17 cellular contexts compared by ENCODE assay signal in the genomic region with DNA sequence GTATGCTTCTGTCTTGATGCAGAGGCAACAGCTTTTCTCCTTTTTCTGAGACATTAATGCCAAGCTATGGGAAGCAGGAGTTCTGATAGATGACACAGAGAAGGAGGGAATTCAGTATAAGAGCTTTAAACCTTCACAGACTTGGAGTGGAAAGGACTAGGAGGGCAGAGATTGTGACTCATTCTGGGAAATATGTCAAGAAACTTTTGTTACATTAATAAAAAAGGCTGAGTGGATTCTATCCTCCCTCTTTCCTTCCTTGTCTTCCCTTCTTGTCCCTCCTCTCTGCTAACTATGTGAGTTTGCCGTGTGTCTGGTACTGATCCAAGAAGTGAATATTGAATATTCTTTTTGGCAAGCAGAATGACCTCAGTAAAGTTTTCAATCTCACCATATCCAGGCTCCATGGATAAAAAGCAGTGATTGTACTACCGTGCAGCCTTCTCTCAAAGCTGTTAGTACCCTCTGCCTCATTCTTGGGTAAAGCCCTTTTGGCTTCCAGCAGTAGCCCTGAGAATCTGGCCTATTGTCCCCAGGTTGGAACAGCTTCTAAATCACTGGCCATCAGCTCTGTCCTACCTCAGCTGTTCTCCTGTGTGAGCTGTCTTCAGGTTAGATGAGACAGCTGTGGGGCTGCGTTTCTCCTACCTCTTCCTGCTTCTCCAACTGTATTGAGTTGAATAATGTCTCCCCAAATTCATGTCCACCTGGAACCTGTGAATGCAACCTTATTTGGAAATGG.
A peak's percentile ranks its signal among the peaks of the same experiment; 100 is the strongest.
DNase-seq lines count a peak whose midpoint lies in the region; ATAC-seq and TF ChIP-seq lines count a peak whose summit lies in the region.
"Had no signal": no experiment of that assay in that cellular context is flagged by ENCODE, and none has a peak within 500 bp of the region (broad histone marks: within the 10 kb centered on the region; RNA-seq: fewer than 3 reads in every experiment).

No MANE protein-coding gene starts in this region.

- H3K4me3 Mint-ChIP-seq in activated CD8-positive, alpha-beta T cell treated with anti-CD3 and anti-CD28 coated beads for 36 hours = no peak overlapping the region
- H3K4me3 Mint-ChIP-seq: activated CD4-positive, alpha-beta T cell treated with anti-CD3 and anti-CD28 coated beads for 36 hours; activated T-cell treated with anti-CD3 and anti-CD28 coated beads, Interleukin-2, amount 50 U/mL, for 72 hours; brain; T-cell had no signal

- H3K27ac ChIP-seq in uterus = peak overlapping the region; percentile 61 to 72
- H3K27ac ChIP-seq: 22Rv1, HL-60 had no signal

- no peaks in the 10 kb centered on the region for H3K27me3 Mint-ChIP-seq in activated CD8-positive, alpha-beta T cell treated with anti-CD3 and anti-CD28 coated beads for 36 hours
- H3K27me3 Mint-ChIP-seq: activated CD4-positive, alpha-beta T cell treated with anti-CD3 and anti-CD28 coated beads for 36 hours; brain; T-cell had no signal

- no peaks in the 10 kb centered on the region for H3K9me3 ChIP-seq in uterus

- no peak overlapping the region for H3K27ac Mint-ChIP-seq in activated CD8-positive, alpha-beta T cell treated with anti-CD3 and anti-CD28 coated beads for 36 hours
- H3K27ac Mint-ChIP-seq: activated CD4-positive, alpha-beta T cell treated with anti-CD3 and anti-CD28 coated beads for 36 hours; activated T-cell treated with anti-CD3 and anti-CD28 coated beads, Interleukin-2, amount 50 U/mL, for 72 hours; T-cell had no signal

- intact Hi-C loops in uterus (cut with DNase I; ENCODE audit: low total_unique reads) = no loop called here
- intact Hi-C loops in activated CD8-positive, alpha-beta T cell treated with anti-CD3 and anti-CD28 coated beads for 36 hours (cut with micrococcal nuclease) = no loop called here

- no peaks in the 10 kb centered on the region for H3K4me1 ChIP-seq in uterus

- no peak for TF ChIP-seq POLR2A in uterus (IDR thresholded peaks at IDR 0.05)

- H3K36me3 ChIP-seq in uterus = no peaks in the 10 kb centered on the region

- no peak for ATAC-seq in esophagus mucosa
- ATAC-seq in activated CD8-positive, alpha-beta T cell treated with anti-CD3 and anti-CD28 coated beads for 36 hours = no peak
- ATAC-seq: activated CD4-positive, alpha-beta T cell treated with anti-CD3 and anti-CD28 coated beads for 36 hours; activated T-cell treated with anti-CD3 and anti-CD28 coated beads, Interleukin-2, amount 50 U/mL, for 72 hours; T-cell had no signal

- H3K9me3 Mint-ChIP-seq in activated CD8-positive, alpha-beta T cell treated with anti-CD3 and anti-CD28 coated beads for 36 hours = no peaks in the 10 kb centered on the region

- H3K27me3 ChIP-seq in uterus = no peaks in the 10 kb centered on the region

- no peak overlapping the region for H3K4me3 ChIP-seq in uterus
- H3K4me3 ChIP-seq: skin epidermis had no signal

- CTCF ChIA-PET in activated CD8-positive, alpha-beta T cell treated with anti-CD3 and anti-CD28 coated beads for 36 hours (lab: Charles Lee) = no interaction called here

- no peak for TF ChIP-seq CTCF in uterus (IDR thresholded peaks at IDR 0.05)
- TF ChIP-seq CTCF in activated CD8-positive, alpha-beta T cell treated with anti-CD3 and anti-CD28 coated beads for 36 hours (IDR thresholded peaks at IDR 0.05) = no peak

- no peaks in the 10 kb centered on the region for H3K4me1 Mint-ChIP-seq in activated CD8-positive, alpha-beta T cell treated with anti-CD3 and anti-CD28 coated beads for 36 hours (ENCODE audit: low read depth)
- H3K4me1 Mint-ChIP-seq: activated CD4-positive, alpha-beta T cell treated with anti-CD3 and anti-CD28 coated beads for 36 hours; brain; T-cell had no signal

- H3K36me3 Mint-ChIP-seq in activated CD8-positive, alpha-beta T cell treated with anti-CD3 and anti-CD28 coated beads for 36 hours (ENCODE audit: low read depth) = peaks cover 19% of the 10 kb centered on the region

- POLR2A ChIA-PET in activated CD8-positive, alpha-beta T cell treated with anti-CD3 and anti-CD28 coated beads for 36 hours (lab: Charles Lee) = no interaction called here

- peak; percentile 29 for DNase-seq in NCI-H446 treated with DMSO at 0.1 percent for 48 hours (lab: John Stamatoyannopoulos, UW)
- no peak for DNase-seq in NCI-H446 (lab: John Stamatoyannopoulos, UW)
- peak; percentile 58 for DNase-seq in astrocyte of the hippocampus (ENCODE audit: low read depth, low spot score)
- DNase-seq in glomerular visceral epithelial cell (ENCODE audit: extremely low spot score) = peak; percentile 23
- no peak for DNase-seq in uterus
- no peak for DNase-seq in NCI-H1105 (lab: John Stamatoyannopoulos, UW)
- DNase-seq in activated CD8-positive, alpha-beta T cell treated with anti-CD3 and anti-CD28 coated beads for 36 hours = no peak
- DNase-seq: activated CD4-positive, alpha-beta T cell treated with anti-CD3 and anti-CD28 coated beads for 36 hours; activated T-cell treated with anti-CD3 and anti-CD28 coated beads, Interleukin-2, amount 50 U/mL, for 72 hours; Calu3; NCI-H2171; T-cell had no signal

Comparison
In these comparisons a context has a peak if more than half of its experiments do, and no peak if none do; other contexts are left out.
1. DNase-seq: peak in NCI-H446 treated with DMSO at 0.1 percent for 48 hours (single experiment), astrocyte of the hippocampus (single experiment) and glomerular visceral epithelial cell (single experiment); none in NCI-H446 (0 of 2), uterus (0 of 2), NCI-H1105 (single experiment) and activated CD8-positive, alpha-beta T cell treated with anti-CD3 and anti-CD28 coated beads for 36 hours (single experiment).